Comparison of ENCODE assay signal across 19 cellular contexts in the genomic region with DNA sequence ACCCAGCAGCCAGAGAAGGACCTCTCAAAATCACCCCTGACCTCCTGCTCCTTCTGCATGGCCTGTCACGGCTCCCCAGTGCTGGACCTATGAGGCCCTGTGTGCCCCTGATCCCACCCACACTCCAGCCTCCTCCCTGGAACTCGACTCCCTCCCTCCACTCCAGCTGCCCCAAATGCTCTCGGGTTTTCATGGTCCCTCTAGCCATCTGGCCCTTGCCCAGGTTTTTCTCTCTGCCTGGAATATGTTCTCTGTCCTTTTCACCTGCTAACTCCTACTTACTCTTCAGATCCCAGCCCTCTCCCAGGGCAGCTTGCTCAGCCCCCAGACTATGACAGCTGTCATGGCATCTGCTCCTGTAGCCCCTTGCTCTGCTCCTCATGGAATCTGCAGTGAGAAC. TPM values are rescaled to one million over a fixed set of nuclear protein-coding genes. Genes with fewer than 3 reads are reported as not detected.
DNase-seq lines count a peak whose midpoint lies in the region; ATAC-seq and TF ChIP-seq lines count a peak whose summit lies in the region.
"Had no signal": no experiment of that assay in that cellular context is flagged by ENCODE, and none has a peak within 500 bp of the region (broad histone marks: within the 10 kb centered on the region; RNA-seq: fewer than 3 reads in every experiment).

No MANE protein-coding gene starts in this region.

- H3K27ac ChIP-seq in WERI-Rb-1 (peak overlapping the region; percentile 96), right cardiac atrium (ENCODE audit: low read length) (peak overlapping the region; percentile 40), upper lobe of left lung (peak overlapping the region in 3 of 4 donors; percentile 5 to 46 (median 16))

- intact Hi-C loops in Right ventricle myocardium inferior (cut with DNase I), result no loop called here
- intact Hi-C loops in left cardiac atrium (cut with DNase I), result no loop called here
- intact Hi-C loops in right cardiac atrium (cut with DNase I), result no loop called here

- no peak for TF ChIP-seq POLR2A in upper lobe of left lung (IDR thresholded peaks at IDR 0.05)

- H3K4me3 ChIP-seq in WERI-Rb-1 (ENCODE audit: low read depth, low read length) (peak overlapping the region; percentile 24), right cardiac atrium (ENCODE audit: low read length) (no peak overlapping the region), upper lobe of left lung (no peak overlapping the region)
- H3K4me3 ChIP-seq: GM12878 had no signal

- H3K36me3 ChIP-seq in WERI-Rb-1, result no peaks in the 10 kb centered on the region
- no peaks in the 10 kb centered on the region for H3K36me3 ChIP-seq in upper lobe of left lung

- no peak for TF ChIP-seq CTCF in WERI-Rb-1 (IDR thresholded peaks at IDR 0.05; ENCODE audit: low read depth, low read length)
- TF ChIP-seq CTCF in upper lobe of left lung (IDR thresholded peaks at IDR 0.05), result no peak

- ATAC-seq in Right ventricle myocardium inferior, result peak; percentile 13
- ATAC-seq in left cardiac atrium, result no peak
- ATAC-seq in right cardiac atrium, result no peak
- no peak for ATAC-seq in upper lobe of left lung (ENCODE audit: low FRiP score in 2 of 2)
- ATAC-seq in GM19455 (IDR thresholded peaks at IDR 0.05; ENCODE audit: unreplicated experiment), result no peak
- ATAC-seq in GM18861 (IDR thresholded peaks at IDR 0.05; ENCODE audit: unreplicated experiment), result no peak
- ATAC-seq in HG03565 (IDR thresholded peaks at IDR 0.05; ENCODE audit: unreplicated experiment), result no peak
- ATAC-seq: activated T-cell treated with anti-CD3 and anti-CD28 coated beads, Interleukin-2, amount 50 U/mL, for 4 hours; esophagus mucosa; GM12878 had no signal

- H3K9me3 ChIP-seq in WERI-Rb-1 (ENCODE audit: severe bottlenecking) (no peaks in the 10 kb centered on the region), right cardiac atrium (ENCODE audit: control insufficient read depth, low read length) (no peaks in the 10 kb centered on the region), upper lobe of left lung (no peaks in the 10 kb centered on the region)

- DNase-seq in Right ventricle myocardium inferior (ENCODE audit: missing footprints) (no peak), left cardiac atrium (no peak), WERI-Rb-1 (peak; percentile 87), right cardiac atrium (peak in 1 of 3 donors; percentile 57), upper lobe of left lung (no peak)
- DNase-seq: activated B cell treated with CpG ODN at 0.5 μM for 24 hours; activated CD8-positive, alpha-beta memory T cell treated with anti-CD3 and anti-CD28 coated beads for 24 hours; activated naive CD4-positive, alpha-beta T cell treated with anti-CD3 and anti-CD28 coated beads, Interleukin-2, amount 10 ng/mL, durations not matched to agents 7 days and 5 days; activated T-cell treated with anti-CD3 and anti-CD28 coated beads, Interleukin-2, amount 50 U/mL, for 4 hours; DMS53; H7; KG1; NCI-H2081; NCI-H446 treated with DMSO at 0.1 percent for 48 hours had no signal

- H3K4me1 ChIP-seq in right cardiac atrium (ENCODE audit: control insufficient read depth, insufficient read depth, low read length) (peaks cover 37% of the 10 kb centered on the region), upper lobe of left lung (peaks cover 15 to 42% (median 29%) of the 10 kb centered on the region in 4 donors)

- H3K27me3 ChIP-seq in WERI-Rb-1 (ENCODE audit: insufficient read depth, low read depth, severe bottlenecking), result no peaks in the 10 kb centered on the region
- no peaks in the 10 kb centered on the region for H3K27me3 ChIP-seq in right cardiac atrium (ENCODE audit: control insufficient read depth, insufficient read depth)
- no peaks in the 10 kb centered on the region for H3K27me3 ChIP-seq in upper lobe of left lung

- WGBS in right cardiac atrium, result 31% methylated on average over 3 of the region's 3 CpGs
- 60 to 76% methylated on average over 3 of the region's 3 CpGs for WGBS in upper lobe of left lung, 2 donors

- no peak for TF ChIP-seq EP300 in upper lobe of left lung (IDR thresholded peaks at IDR 0.05)

RNA-seq across cellular contexts. Expression of gene RPL29, which starts 30.3 kb away (rescaled TPM):
- total RNA-seq in Right ventricle myocardium inferior (677 TPM), left cardiac atrium (100 to 1,000 TPM; 586 to 682 TPM), right cardiac atrium (100 to 1,000 TPM; 548 to 675 (median 643) TPM), upper lobe of left lung (1,000 to 10,000 TPM in 1 of 6 donors, 100 to 1,000 TPM in 5; 306 to 1,159 (median 770) TPM)
- 1,285 TPM for polyA plus RNA-seq in right cardiac atrium

RNA-seq across cellular contexts. Expression of gene DUSP7, which starts 30.4 kb away (rescaled TPM):
- 25.0 TPM for total RNA-seq in Right ventricle myocardium inferior
- total RNA-seq in left cardiac atrium, result 10 to 100 TPM; 24.6 to 39.3 TPM
- 10 to 100 TPM; 27.2 to 39.9 (median 36.2) TPM for total RNA-seq in right cardiac atrium
- polyA plus RNA-seq in right cardiac atrium, result 18.1 TPM
- total RNA-seq in upper lobe of left lung, result 10 to 100 TPM; 24.1 to 49.1 (median 35.3) TPM

RNA-seq across cellular contexts. Expression of gene ACY1, which starts 42.7 kb away (rescaled TPM):
- total RNA-seq in Right ventricle myocardium inferior (32.3 TPM), left cardiac atrium (10 to 100 TPM; 21.8 to 24.8 TPM), right cardiac atrium (10 to 100 TPM; 18.4 to 27.2 (median 20.6) TPM), upper lobe of left lung (10 to 100 TPM; 17.4 to 65.0 (median 35.9) TPM)
- 19.6 TPM for polyA plus RNA-seq in right cardiac atrium

RNA-seq across cellular contexts. Expression of gene ABHD14A, which starts 51.2 kb away (rescaled TPM):
- total RNA-seq in Right ventricle myocardium inferior (31.5 TPM), left cardiac atrium (10 to 100 TPM; 18.1 to 18.3 TPM), right cardiac atrium (10 to 100 TPM; 19.9 to 25.9 (median 23.2) TPM), upper lobe of left lung (10 to 100 TPM; 15.7 to 44.5 (median 26.3) TPM)
- 43.3 TPM for polyA plus RNA-seq in right cardiac atrium

RNA-seq across cellular contexts. Expression of gene ABHD14B, which starts 52.2 kb away (rescaled TPM):
- total RNA-seq in Right ventricle myocardium inferior (13.8 TPM), left cardiac atrium (10 to 100 TPM; 22.0 to 22.1 TPM), right cardiac atrium (10 to 100 TPM; 14.8 to 23.3 (median 18.5) TPM), upper lobe of left lung (10 to 100 TPM; 35.6 to 62.6 (median 50.0) TPM)
- 22.7 TPM for polyA plus RNA-seq in right cardiac atrium

Comparison
In these comparisons a context has a peak if more than half of its experiments do, and no peak if none do; other contexts are left out.
1. H3K27ac ChIP-seq: peak in every context shown above with its lines; median percentile 96 in WERI-Rb-1; 40 in right cardiac atrium; 16 in upper lobe of left lung.